Comparison of ENCODE assay signal across 1 cellular context in genomic region chr5:113177225-113177624, GRCh38.
TF ChIP-seq lines count a peak whose summit lies in the region.

No MANE protein-coding gene starts in this region.

TF ChIP-seq in HepG2, 621 proteins besides CTCF, POLR2A, EP300 and RAD21 (continued from another document):
- TF ChIP-seq ZNF687 (CRISPR knock-in tag; IDR thresholded peaks at IDR 0.05) (no peak), ZBTB10 (CRISPR knock-in tag; IDR thresholded peaks at IDR 0.05; ENCODE audit: borderline replicate concordance) (no peak), ZNF646 (CRISPR knock-in tag; IDR thresholded peaks at IDR 0.05) (0 out of 2 replicates have a peak, but pooled peaks have one; percentile 36), ZNF574 (CRISPR knock-in tag; IDR thresholded peaks at IDR 0.05) (peak; percentile 64; the same call in 1 of the 2 replicates), PAX8 (CRISPR knock-in tag; IDR thresholded peaks at IDR 0.05; ENCODE audit: borderline replicate concordance) (no peak), ZNF644 (CRISPR knock-in tag; IDR thresholded peaks at IDR 0.05; ENCODE audit: low read depth) (peak; percentile 92), EHMT2 (IDR thresholded peaks at IDR 0.05; ENCODE audit: borderline replicate concordance, low read depth, low read length) (peak; percentile 53; the same call in 1 of the 2 replicates), ZFX (CRISPR knock-in tag; IDR thresholded peaks at IDR 0.05; ENCODE audit: low read depth) (no peak), ARID5B (CRISPR knock-in tag; IDR thresholded peaks at IDR 0.05) (peak; percentile 27; the same call in 1 of the 2 replicates), ZNF770 (CRISPR knock-in tag; IDR thresholded peaks at IDR 0.05) (no peak), HNF4A (CRISPR knock-in tag; IDR thresholded peaks at IDR 0.05) (peak; percentile 78), CEBPG (CRISPR knock-in tag; IDR thresholded peaks at IDR 0.05) (peak; percentile 65), HOMEZ (CRISPR knock-in tag; IDR thresholded peaks at IDR 0.05; ENCODE audit: low read depth) (0 out of 2 replicates have a peak, but pooled peaks have one; percentile 63), RARA (CRISPR knock-in tag; IDR thresholded peaks at IDR 0.05) (peak; percentile 12; the same call in 1 of the 2 replicates), FOXA3 (CRISPR knock-in tag; IDR thresholded peaks at IDR 0.05) (0 out of 2 replicates have a peak, but pooled peaks have one; percentile 13)
